In the genomic region with DNA sequence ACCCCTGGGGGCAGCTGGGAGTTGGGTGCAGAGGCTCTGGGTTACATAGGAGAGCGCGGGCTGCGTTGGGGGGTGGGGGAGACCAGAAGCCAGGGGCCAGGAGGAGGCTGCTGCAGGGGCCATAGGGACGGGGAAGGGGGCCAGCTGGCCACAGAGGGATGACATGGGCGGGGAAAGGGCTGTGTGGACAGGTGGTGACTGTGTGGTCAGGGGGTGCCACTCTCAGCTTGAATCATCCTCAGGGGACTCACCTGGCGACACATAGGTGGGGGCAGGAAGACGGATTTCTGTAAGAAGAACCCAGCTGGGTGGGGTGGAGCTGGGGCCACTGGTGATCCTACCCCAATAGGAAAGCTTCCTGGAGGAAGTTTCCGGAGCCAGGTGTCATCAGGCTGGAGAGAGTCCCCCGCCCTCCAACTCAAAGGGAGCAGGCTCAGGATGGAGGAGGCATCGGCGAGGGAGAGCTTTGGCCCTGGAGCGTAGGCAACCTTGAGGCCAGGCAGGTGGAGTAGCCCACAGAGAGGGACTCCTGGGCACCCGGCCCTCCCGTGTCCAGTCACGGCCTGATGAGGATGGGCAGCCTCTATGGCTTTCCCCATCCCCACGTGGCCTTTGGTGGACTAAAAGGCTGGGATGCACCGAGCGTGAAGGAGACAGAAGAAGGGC, we compare ENCODE assay signal across 21 cellular contexts. TPM values are rescaled to one million over a fixed set of nuclear protein-coding genes. Genes with fewer than 3 reads are reported as not detected.
"Had no signal": no experiment of that assay in that cellular context is flagged by ENCODE, and none has a peak within 500 bp of the region (broad histone marks: within the 10 kb centered on the region; RNA-seq: fewer than 3 reads in every experiment).

No MANE protein-coding gene starts in this region.

- ATAC-seq: effector memory CD8-positive, alpha-beta T cell; naive thymus-derived CD8-positive, alpha-beta T cell; stimulated activated naive CD8-positive, alpha-beta T cell treated with anti-CD3 and anti-CD28 coated beads, Interleukin-15, amount 100 ng/mL, for 72 hours had no signal

- H3K27me3 Mint-ChIP-seq: activated naive CD8-positive, alpha-beta T cell had no signal

- H3K4me3 Mint-ChIP-seq: activated naive CD8-positive, alpha-beta T cell; brain; central memory CD8-positive, alpha-beta T cell; dendritic cell treated with granulocyte-macrophage colony-stimulating factor and Interleukin-4, amounts not matched to agents 40 ng/mL and 50 ng/mL, for 4 days; effector memory CD8-positive, alpha-beta T cell; naive thymus-derived CD8-positive, alpha-beta T cell; stimulated activated naive CD8-positive, alpha-beta T cell treated with anti-CD3 and anti-CD28 coated beads, Interleukin-15, amount 100 ng/mL, for 72 hours had no signal

- DNase-seq: activated CD4-positive, alpha-beta T cell treated with anti-CD3 and anti-CD28 coated beads, Interleukin-2, amount 50 U/mL, for 4 hours; activated CD4-positive, CD25-positive, alpha-beta regulatory T cell; activated gamma-delta T cell; activated T-cell treated with anti-CD3 and anti-CD28 coated beads, Interleukin-2, amount 50 U/mL, for 48 hours; amygdala; effector memory CD8-positive, alpha-beta T cell; hypothalamus; left colon; naive thymus-derived CD8-positive, alpha-beta T cell; occipital lobe; stimulated activated CD4-positive, alpha-beta T cell treated with anti-CD3 and anti-CD28 coated beads, Interleukin-12 subunit alpha, Interleukin-12 subunit beta, amount 100 ng/mL, for 4 hours; stimulated activated naive CD8-positive, alpha-beta T cell treated with anti-CD3 and anti-CD28 coated beads, Interleukin-15, amount 100 ng/mL, for 72 hours; T-helper 2 cell had no signal

- H3K9me3 Mint-ChIP-seq: central memory CD8-positive, alpha-beta T cell; dendritic cell treated with granulocyte-macrophage colony-stimulating factor and Interleukin-4, amounts not matched to agents 40 ng/mL and 50 ng/mL, for 4 days; effector memory CD8-positive, alpha-beta T cell; stimulated activated naive CD8-positive, alpha-beta T cell treated with anti-CD3 and anti-CD28 coated beads, Interleukin-15, amount 100 ng/mL, for 72 hours had no signal

- H3K27ac Mint-ChIP-seq: activated naive CD8-positive, alpha-beta T cell; naive thymus-derived CD8-positive, alpha-beta T cell had no signal

- H3K9me3 ChIP-seq: mucosa of descending colon, thoracic aorta had no signal

- H3K4me3 ChIP-seq: lung, mucosa of descending colon, thoracic aorta had no signal

- H3K36me3 Mint-ChIP-seq: activated naive CD8-positive, alpha-beta T cell; brain; naive thymus-derived CD8-positive, alpha-beta T cell had no signal

- H3K36me3 ChIP-seq: thoracic aorta had no signal

- H3K27ac ChIP-seq: thoracic aorta had no signal

RNA-seq across cellular contexts. Expression of a gene that starts 1.2 kb away (rescaled TPM):
- total RNA-seq: pulmonary artery endothelial cell had no signal
